22 cellular contexts compared by ENCODE assay signal in the genomic region with DNA sequence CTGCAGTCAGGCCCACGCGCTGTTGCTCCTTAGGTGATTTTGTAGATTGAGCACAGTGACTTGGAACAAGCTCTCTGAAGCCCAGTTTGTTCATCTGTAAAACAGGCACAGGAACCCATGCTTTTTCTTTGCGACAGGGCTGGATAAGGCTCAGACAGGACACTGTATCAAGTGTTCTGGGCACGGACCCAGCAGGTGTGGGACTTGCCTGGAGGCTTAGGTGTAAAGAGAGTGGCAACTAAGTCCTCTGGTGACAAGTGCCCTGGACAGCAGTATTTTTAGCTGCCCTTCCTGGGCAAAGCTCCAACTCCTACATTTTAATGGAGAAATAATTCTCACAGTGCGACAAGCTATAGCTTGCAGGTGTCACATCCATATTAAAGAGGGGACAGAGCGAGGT. TPM values are rescaled to one million over a fixed set of nuclear protein-coding genes. Genes with fewer than 3 reads are reported as not detected.
DNase-seq lines count a peak whose midpoint lies in the region; ATAC-seq and TF ChIP-seq lines count a peak whose summit lies in the region.
"Had no signal": no experiment of that assay in that cellular context is flagged by ENCODE, and none has a peak within 500 bp of the region (broad histone marks: within the 10 kb centered on the region; RNA-seq: fewer than 3 reads in every experiment).

No MANE protein-coding gene starts in this region.

- ATAC-seq in esophagus mucosa (peak; percentile 42), lung (ENCODE audit: insufficient read depth, low FRiP score) (peak; percentile 47)
- ATAC-seq: sciatic nerve; stimulated activated effector memory CD8-positive, alpha-beta T cell treated with anti-CD3 and anti-CD28 coated beads, Interleukin-12 subunit alpha, Interleukin-12 subunit beta, amount 100 ng/mL, for 72 hours had no signal

- H3K27me3 ChIP-seq in lung (ENCODE audit: control insufficient read depth, insufficient read depth), result no peaks in the 10 kb centered on the region
- H3K27me3 ChIP-seq: BLaER1 treated with 17β-estradiol and CSF1 and Interleukin-3, amounts not matched to agents 10 nM and 100 nM; SJCRH30; tibial nerve had no signal

- H3K36me3 ChIP-seq in lung (ENCODE audit: control insufficient read depth in 2 of 2, insufficient read depth in 2 of 2, low read length in 2 of 2), result peaks cover 0 to 11% of the 10 kb centered on the region in 2 donors

- 68 to 80% methylated on average over 6 of the region's 6 CpGs for WGBS in lung, 2 donors

- no peak for TF ChIP-seq CTCF in lung (IDR thresholded peaks at IDR 0.05; ENCODE audit: control extremely low read depth, extremely low read depth)
- TF ChIP-seq CTCF in coronary artery (IDR thresholded peaks at IDR 0.05), result no peak

- H3K9me3 ChIP-seq in lung (ENCODE audit: control insufficient read depth in 2 of 2, insufficient read depth in 1 of 2, low read length in 1 of 2), result no peaks in the 10 kb centered on the region
- H3K9me3 ChIP-seq: BLaER1 treated with 17β-estradiol and CSF1 and Interleukin-3, amounts not matched to agents 10 nM and 100 nM; SJCRH30; tibial nerve had no signal

- DNase-seq in DMS53 treated with DMSO at 0.1 percent for 48 hours (lab: John Stamatoyannopoulos, UW; ENCODE audit: unreplicated experiment) (peak; percentile 36), NCI-H2081 treated with DMSO at 0.1 percent for 48 hours (lab: John Stamatoyannopoulos, UW) (peak; percentile 37), lung (ENCODE audit: low spot score) (peak; percentile 89), SHP77 treated with DMSO at 0.1 percent for 48 hours (lab: John Stamatoyannopoulos, UW) (no peak), activated gamma-delta T cell (lab: John Stamatoyannopoulos, UW) (no peak), coronary artery (ENCODE audit: low spot score) (no peak), DMS 273 treated with DMSO at 0.1 percent for 48 hours (lab: John Stamatoyannopoulos, UW) (no peak)
- DNase-seq: ACHN; activated CD4-positive, alpha-beta T cell treated with anti-CD3 and anti-CD28 coated beads, Interleukin-2, amount 10 ng/mL, durations not matched to agents 24 days and 14 days; activated naive CD8-positive, alpha-beta T cell treated with anti-CD3 and anti-CD28 coated beads, Interleukin-2, amount 10 ng/mL, durations not matched to agents 7 days and 5 days; GOT3; IMR-90; NCI-H187; NCI-H748 treated with DMSO at 0.1 percent for 48 hours; SJCRH30 had no signal

- H3K27ac ChIP-seq in lung (ENCODE audit: low read depth in 1 of 2, low read length in 1 of 2) (peak overlapping the region in 1 of 2 donors; percentile 21), coronary artery (no peak overlapping the region)
- H3K27ac ChIP-seq: BLaER1 treated with 17β-estradiol and CSF1 and Interleukin-3, amounts not matched to agents 10 nM and 100 nM; SJCRH30; tibial nerve had no signal

- H3K4me1 ChIP-seq in lung (ENCODE audit: control insufficient read depth in 2 of 2, insufficient read depth in 2 of 2, low read length in 2 of 2), result no peaks in the 10 kb centered on the region
- H3K4me1 ChIP-seq: SJCRH30, tibial nerve had no signal

- H3K4me3 ChIP-seq in lung (no peak overlapping the region), coronary artery (no peak overlapping the region)
- H3K4me3 ChIP-seq: BLaER1 treated with 17β-estradiol and CSF1 and Interleukin-3, amounts not matched to agents 10 nM and 100 nM; SJCRH30; tibial nerve had no signal

RNA-seq across cellular contexts. Expression of a gene that starts 32.2 kb away (rescaled TPM):
- total RNA-seq in esophagus mucosa (14.7 TPM), lung (10 to 100 TPM; 39.5 to 71.1 TPM)
- 10 to 100 TPM; 33.8 to 34.7 TPM for polyA plus RNA-seq in lung

RNA-seq across cellular contexts. Expression of a gene that starts 36.7 kb away (rescaled TPM):
- total RNA-seq in esophagus mucosa (5.1 TPM), lung (1 to 10 TPM; 3.1 to 5.6 TPM)
- polyA plus RNA-seq in lung, result 1 to 10 TPM in 1 of 2 donors, under 1 TPM in 1; 0.86 to 4.9 TPM
- total RNA-seq: activated CD4-positive, alpha-beta T cell treated with anti-CD3 and anti-CD28 coated beads, Interleukin-2, amount 10 ng/mL, durations not matched to agents 24 days and 14 days; activated naive CD8-positive, alpha-beta T cell treated with anti-CD3 and anti-CD28 coated beads, Interleukin-2, amount 10 ng/mL, durations not matched to agents 7 days and 5 days; MCF 10A; SJCRH30; T-helper 1 cell treated with Interleukin-12 subunit alpha and Interleukin-12 subunit beta and Interleukin-4 antibody, amounts not matched to agents 30 ng/mL and 1 ng/mL, for 36 hours had no signal

Comparison
In these comparisons a context has a peak if more than half of its experiments do, and no peak if none do; other contexts are left out.
1. DNase-seq: peak in DMS53 treated with DMSO at 0.1 percent for 48 hours (single experiment), NCI-H2081 treated with DMSO at 0.1 percent for 48 hours (single experiment) and lung (single experiment); none in SHP77 treated with DMSO at 0.1 percent for 48 hours (single experiment), activated gamma-delta T cell (single experiment), coronary artery (single experiment) and DMS 273 treated with DMSO at 0.1 percent for 48 hours (single experiment).